11 cellular contexts compared by ENCODE assay signal in the genomic region with DNA sequence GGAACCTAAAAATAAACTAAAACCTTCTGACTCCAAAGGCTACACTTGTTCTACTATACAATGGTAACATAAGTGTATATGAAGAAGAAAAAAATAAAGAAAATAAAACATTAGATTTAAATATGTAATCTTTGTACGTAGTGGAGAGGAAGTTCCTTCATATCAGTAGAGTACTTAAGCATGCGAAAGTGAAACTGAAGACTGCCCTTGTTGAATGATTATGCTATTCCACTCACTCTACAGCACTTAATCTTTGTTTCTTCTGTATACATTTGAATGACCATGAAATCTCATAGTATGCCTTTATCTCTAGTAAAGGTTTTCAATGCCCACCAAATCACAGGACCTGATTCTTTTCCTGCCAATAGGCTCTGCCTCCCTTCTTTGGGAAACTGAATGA.
A peak's percentile ranks its signal among the peaks of the same experiment; 100 is the strongest.
DNase-seq lines count a peak whose midpoint lies in the region; ATAC-seq and TF ChIP-seq lines count a peak whose summit lies in the region.
"Had no signal": no experiment of that assay in that cellular context is flagged by ENCODE, and none has a peak within 500 bp of the region (broad histone marks: within the 10 kb centered on the region; RNA-seq: fewer than 3 reads in every experiment).

No MANE protein-coding gene starts in this region.

- no peaks in the 10 kb centered on the region for H3K9me3 ChIP-seq in psoas muscle

- no peak for TF ChIP-seq CTCF in psoas muscle (IDR thresholded peaks at IDR 0.05)

- no peaks in the 10 kb centered on the region for H3K4me1 ChIP-seq in psoas muscle

- H3K36me3 ChIP-seq in psoas muscle (ENCODE audit: insufficient read depth in 1 of 2, low read depth in 1 of 2): no peaks in the 10 kb centered on the region

- 37 to 51% (median 37%) methylated on average over 2 of the region's 2 CpGs for WGBS in psoas muscle, 3 donors

- H3K27ac ChIP-seq in psoas muscle: no peak overlapping the region
- H3K27ac ChIP-seq: SK-N-MC had no signal

- intact Hi-C loops in left colon (cut with DNase I, micrococcal nuclease) (no loop called here), Right ventricle myocardium superior (cut with DNase I) (no loop called here), psoas muscle (cut with DNase I) (no loop called here)

- H3K4me3 ChIP-seq in psoas muscle: no peak overlapping the region
- H3K4me3 ChIP-seq: SK-N-MC had no signal

- no peaks in the 10 kb centered on the region for H3K27me3 ChIP-seq in psoas muscle (ENCODE audit: insufficient read depth in 3 of 3, low read length in 2 of 3)

- no peak for DNase-seq in left colon
- DNase-seq in NCI-H1417 (lab: John Stamatoyannopoulos, UW): no peak
- DNase-seq in Right ventricle myocardium superior: no peak
- no peak for DNase-seq in psoas muscle
- DNase-seq: activated T-cell treated with anti-CD3 and anti-CD28 coated beads, Interleukin-2, amount 50 U/mL, for 1 hour; caudate nucleus; NCI-H2081 had no signal

- peak; percentile 97 for ATAC-seq in GM18867 (IDR thresholded peaks at IDR 0.05; ENCODE audit: unreplicated experiment)
- ATAC-seq in GM21786 (IDR thresholded peaks at IDR 0.05; ENCODE audit: unreplicated experiment): peak; percentile 85
- peak; percentile 68 for ATAC-seq in HG03520 (IDR thresholded peaks at IDR 0.05; ENCODE audit: unreplicated experiment)
- peak; percentile 51 for ATAC-seq in left colon
- no peak for ATAC-seq in Right ventricle myocardium superior (ENCODE audit: poor library complexity)
- ATAC-seq in psoas muscle: no peak

Comparison
In these comparisons a context has a peak if more than half of its experiments do, and no peak if none do; other contexts are left out.
1. ATAC-seq: peak in GM18867 (single experiment), GM21786 (single experiment), HG03520 (single experiment) and left colon (single experiment); none in Right ventricle myocardium superior (single experiment) and psoas muscle (0 of 4).